Comparison of ENCODE assay signal across 6 cellular contexts in genomic region chr16:30924797-30925645, GRCh38. TPM values are rescaled to one million over a fixed set of nuclear protein-coding genes. Genes with fewer than 3 reads are reported as not detected.
DNase-seq lines count a peak whose midpoint lies in the region; ATAC-seq and TF ChIP-seq lines count a peak whose summit lies in the region.

No MANE protein-coding gene starts in this region.

- ATAC-seq in gastrocnemius medialis (no peak), HG02588 (IDR thresholded peaks at IDR 0.05; ENCODE audit: unreplicated experiment) (no peak), GM21526 (IDR thresholded peaks at IDR 0.05; ENCODE audit: low FRiP score, unreplicated experiment) (no peak)

- H3K4me1 ChIP-seq in gastrocnemius medialis, result peaks cover 11 to 16% of the 10 kb centered on the region in 2 donors

- TF ChIP-seq POLR2A in gastrocnemius medialis (IDR thresholded peaks at IDR 0.05), result no peak

- H3K27ac ChIP-seq in gastrocnemius medialis, result peak overlapping the region; percentile 92 to 97 (median 96)

- TF ChIP-seq CTCF in LNCaP clone FGC (IDR thresholded peaks at IDR 0.05; ENCODE audit: control insufficient read depth, extremely low read depth, insufficient read depth) (no peak), choroid plexus epithelial cell (conservative IDR thresholded peaks at IDR 0.05; ENCODE audit: low read depth, low read length) (no peak), gastrocnemius medialis (IDR thresholded peaks at IDR 0.05 in 4 of 5, conservative IDR thresholded peaks at IDR 0.05 in 1 of 5) (no peak)

- no peaks in the 10 kb centered on the region for H3K36me3 ChIP-seq in gastrocnemius medialis

- H3K4me3 ChIP-seq in LNCaP clone FGC (ENCODE audit: low read depth, low read length) (peak overlapping the region; percentile 55), choroid plexus epithelial cell (ENCODE audit: low read depth, low read length) (peak overlapping the region; percentile 97), gastrocnemius medialis (peak overlapping the region; percentile 74 to 93 (median 88))

- H3K27me3 ChIP-seq in gastrocnemius medialis, result no peaks in the 10 kb centered on the region

- intact Hi-C loops in gastrocnemius medialis (cut with DNase I; ENCODE audit: low total_unique reads), result no loop called here

- DNase-seq in LNCaP clone FGC (ENCODE audit: low read depth) (no peak), choroid plexus epithelial cell (ENCODE audit: low read depth) (no peak), gastrocnemius medialis (no peak), NOMO-1 treated with DMSO at 0.1 percent for 48 hours (lab: John Stamatoyannopoulos, UW; ENCODE audit: unreplicated experiment) (no peak)

- in situ Hi-C loops in gastrocnemius medialis (cut with MboI; ENCODE audit: low sequenced_read_pairs in 4 of 4), result loop anchor here in 1 of 4 donors (5.0 kb wide), 1 partner anchor 83 kb away; no protein-coding TSS in a partner anchor

- H3K9me3 ChIP-seq in gastrocnemius medialis, result no peaks in the 10 kb centered on the region

RNA-seq across cellular contexts. Expression of gene FBXL19, which starts 1.6 kb away (rescaled TPM):
- 1 to 10 TPM; 3.4 to 7.9 (median 4.8) TPM for total RNA-seq in gastrocnemius medialis

RNA-seq across cellular contexts. Expression of gene ORAI3, which starts 23.8 kb away (rescaled TPM):
- 10 to 100 TPM; 10.3 to 15.6 (median 12.5) TPM for total RNA-seq in gastrocnemius medialis

RNA-seq across cellular contexts. Expression of gene CTF1, which starts 28.6 kb away (rescaled TPM):
- total RNA-seq in gastrocnemius medialis, result 1 to 10 TPM; 2.3 to 5.6 (median 3.2) TPM

RNA-seq across cellular contexts. Expression of gene BCL7C, which starts 31.1 kb away (rescaled TPM):
- total RNA-seq in gastrocnemius medialis, result 10 to 100 TPM; 16.4 to 24.5 (median 22.3) TPM

RNA-seq across cellular contexts. Expression of gene SETD1A, which starts 32.5 kb away (rescaled TPM):
- 10 to 100 TPM in 2 of 4 donors, 1 to 10 TPM in 2; 3.8 to 15.4 (median 9.8) TPM for total RNA-seq in gastrocnemius medialis
